ENCODE assay signal across 8 cellular contexts in the genomic region with DNA sequence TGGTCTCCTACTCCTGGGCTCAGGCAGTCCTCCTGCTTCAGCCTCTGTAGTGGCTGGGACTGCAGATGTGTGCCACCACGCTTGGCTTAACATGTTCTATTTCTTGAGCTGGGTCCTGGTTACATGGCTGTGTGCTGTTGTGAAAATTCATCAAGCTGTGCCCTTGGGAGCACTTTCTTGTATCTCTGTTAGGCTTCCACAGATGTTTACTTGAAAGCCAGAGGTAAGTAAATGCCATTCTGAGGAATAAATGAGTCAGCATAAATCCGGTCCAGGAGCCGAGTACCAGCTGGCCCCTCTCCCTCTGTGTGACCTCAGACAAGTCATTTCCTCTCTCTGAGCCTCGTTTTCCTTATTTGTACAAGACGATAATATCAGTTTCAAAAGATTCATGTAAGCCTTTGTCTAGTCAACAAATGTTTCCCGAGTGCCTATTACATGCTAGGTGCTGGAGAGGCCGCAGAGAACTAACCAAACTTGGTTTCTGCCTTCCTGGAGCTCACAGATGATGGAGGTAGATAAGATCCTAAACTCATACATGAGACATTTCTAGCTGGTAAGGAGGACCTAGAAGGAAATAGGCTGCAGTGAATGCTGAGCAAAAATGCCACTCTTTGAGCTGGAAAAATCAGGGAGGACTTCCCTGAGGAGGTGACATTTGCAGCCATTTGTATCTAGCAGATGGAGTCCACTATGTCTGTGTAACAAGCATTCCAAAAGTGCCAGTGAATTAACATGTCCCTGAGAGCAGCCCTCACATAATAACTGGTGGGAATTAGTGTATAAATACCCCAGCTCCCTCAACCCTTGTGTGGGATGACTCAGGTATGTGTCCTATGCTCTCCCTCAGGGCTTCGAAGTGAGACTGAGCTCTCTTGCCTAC. TPM values are rescaled to one million over a fixed set of nuclear protein-coding genes. Genes with fewer than 3 reads are reported as not detected.
A peak's percentile ranks its signal among the peaks of the same experiment; 100 is the strongest.
DNase-seq lines count a peak whose midpoint lies in the region; ATAC-seq, FAIRE-seq and TF ChIP-seq lines count a peak whose summit lies in the region.

No MANE protein-coding gene starts in this region.

- no peak for FAIRE-seq in kidney (lab: Jason Lieb, UNC)

- H3K36me3 ChIP-seq in kidney (ENCODE audit: control insufficient read depth in 1 of 2, insufficient read depth in 2 of 2, low read length in 2 of 2) (no peaks in the 10 kb centered on the region), HAP-1 (replicated peaks) (no peaks in the 10 kb centered on the region)

- H3K27ac Mint-ChIP-seq in activated CD4-positive, alpha-beta T cell treated with anti-CD3 and anti-CD28 coated beads, Interleukin-2, amount 10 ng/mL, durations not matched to agents 7 days and 5 days = peak overlapping the region; percentile 92

- H3K4me3 Mint-ChIP-seq in activated CD4-positive, alpha-beta T cell treated with anti-CD3 and anti-CD28 coated beads, Interleukin-2, amount 10 ng/mL, durations not matched to agents 7 days and 5 days = peak overlapping the region; percentile 49

- TF ChIP-seq CTCF in kidney (IDR thresholded peaks at IDR 0.05; ENCODE audit: borderline replicate concordance, extremely low read depth, insufficient read depth) = no peak

- no peak overlapping the region for H3K9ac ChIP-seq in kidney (ENCODE audit: low read length in 2 of 2)

- no peaks in the 10 kb centered on the region for H3K9me3 ChIP-seq in kidney (ENCODE audit: control insufficient read depth in 1 of 2, low read length in 2 of 2)
- no peaks in the 10 kb centered on the region for H3K9me3 ChIP-seq in HAP-1

- in situ Hi-C loops in HAP-1 (cut with MboI; ENCODE audit: low sequenced_read_pairs) = no loop called here

- ATAC-seq in HG03558 (IDR thresholded peaks at IDR 0.05; ENCODE audit: extremely low read depth, unreplicated experiment) = peak; percentile 33

- no peak overlapping the region for H3K27ac ChIP-seq in kidney (ENCODE audit: low read depth in 2 of 2, low read length in 2 of 2)

- CTCF ChIA-PET in activated CD4-positive, alpha-beta T cell treated with anti-CD3 and anti-CD28 coated beads, Interleukin-2, amount 10 ng/mL, durations not matched to agents 7 days and 5 days (lab: Charles Lee) = interaction anchor here (0.6 to 4.5 kb wide), 11 partner anchors 11 to 1438 kb away, joined by 3 to 25 read pairs (median 5); a partner anchor contains a TSS

- intact Hi-C loops in kidney (cut with DNase I) = no loop called here

- DNase-seq in SKM-1 treated with dmso at 0.1 percent for 144 hours (lab: John Stamatoyannopoulos, UW; ENCODE audit: unreplicated experiment) = peak; percentile 37
- DNase-seq in SKM-1 (lab: John Stamatoyannopoulos, UW; ENCODE audit: unreplicated experiment) = no peak
- DNase-seq in activated CD4-positive, alpha-beta T cell treated with anti-CD3 and anti-CD28 coated beads, Interleukin-2, amount 10 ng/mL, durations not matched to agents 7 days and 5 days = peak; percentile 76
- peak; percentile 29 for DNase-seq in kidney
- no peak for DNase-seq in HAP-1 (ENCODE audit: low spot score in 2 of 2)
- no peak for DNase-seq in DMS153 treated with DMSO at 0.1 percent for 48 hours (lab: John Stamatoyannopoulos, UW; ENCODE audit: unreplicated experiment)
- DNase-seq in AG08395 (ENCODE audit: low spot score) = no peak

- H3K9me3 Mint-ChIP-seq in activated CD4-positive, alpha-beta T cell treated with anti-CD3 and anti-CD28 coated beads, Interleukin-2, amount 10 ng/mL, durations not matched to agents 7 days and 5 days = no peaks in the 10 kb centered on the region

- POLR2A ChIA-PET in activated CD4-positive, alpha-beta T cell treated with anti-CD3 and anti-CD28 coated beads, Interleukin-2, amount 10 ng/mL, durations not matched to agents 7 days and 5 days (lab: Charles Lee) = interaction anchor here (0.6 to 1.4 kb wide), 4 partner anchors 14 to 89 kb away, joined by 3 to 6 read pairs (median 5); a partner anchor contains a TSS

- H3K4me3 ChIP-seq in kidney (ENCODE audit: low read length in 2 of 2) = no peak overlapping the region
- no peak overlapping the region for H3K4me3 ChIP-seq in HAP-1

- H3K27me3 Mint-ChIP-seq in activated CD4-positive, alpha-beta T cell treated with anti-CD3 and anti-CD28 coated beads, Interleukin-2, amount 10 ng/mL, durations not matched to agents 7 days and 5 days = peaks cover 14% of the 10 kb centered on the region

- peaks cover 62% of the 10 kb centered on the region for H3K4me1 Mint-ChIP-seq in activated CD4-positive, alpha-beta T cell treated with anti-CD3 and anti-CD28 coated beads, Interleukin-2, amount 10 ng/mL, durations not matched to agents 7 days and 5 days

- H3K36me3 Mint-ChIP-seq in activated CD4-positive, alpha-beta T cell treated with anti-CD3 and anti-CD28 coated beads, Interleukin-2, amount 10 ng/mL, durations not matched to agents 7 days and 5 days (ENCODE audit: low read depth) = peaks cover 11% of the 10 kb centered on the region

- H3K4me1 ChIP-seq in kidney (ENCODE audit: control insufficient read depth in 1 of 2, insufficient read depth in 1 of 2, low read depth in 1 of 2, low read length in 2 of 2) = peaks cover 0 to 4% of the 10 kb centered on the region in 2 donors
- H3K4me1 ChIP-seq in HAP-1 = no peaks in the 10 kb centered on the region

- no peaks in the 10 kb centered on the region for H3K27me3 ChIP-seq in HAP-1 (ENCODE audit: low read depth)

RNA-seq across cellular contexts. Expression of a gene that starts 2.7 kb away (rescaled TPM):
- total RNA-seq in activated CD4-positive, alpha-beta T cell treated with anti-CD3 and anti-CD28 coated beads, Interleukin-2, amount 10 ng/mL, durations not matched to agents 7 days and 5 days = 100 to 1,000 TPM; 120 to 123 TPM
- 12.1 TPM for total RNA-seq in kidney
- 1.5 TPM for polyA plus RNA-seq in kidney (ENCODE audit: insufficient read depth, low read depth, low replicate concordance)

RNA-seq across cellular contexts. Expression of a gene that starts 12.2 kb away (rescaled TPM):
- under 1 TPM in 1 of 2 experiments, not detected in 1; 0.08 TPM for total RNA-seq in activated CD4-positive, alpha-beta T cell treated with anti-CD3 and anti-CD28 coated beads, Interleukin-2, amount 10 ng/mL, durations not matched to agents 7 days and 5 days
- total RNA-seq in kidney = not detected
- polyA plus RNA-seq in kidney (ENCODE audit: insufficient read depth, low read depth, low replicate concordance) = not detected

RNA-seq across cellular contexts. Expression of a gene that starts 17.3 kb away (rescaled TPM):
- 10 to 100 TPM; 28.7 to 31.6 TPM for total RNA-seq in activated CD4-positive, alpha-beta T cell treated with anti-CD3 and anti-CD28 coated beads, Interleukin-2, amount 10 ng/mL, durations not matched to agents 7 days and 5 days
- 37.1 TPM for total RNA-seq in kidney
- 15.4 TPM for polyA plus RNA-seq in kidney (ENCODE audit: insufficient read depth, low read depth, low replicate concordance)

RNA-seq across cellular contexts. Expression of a gene that starts 41.2 kb away (rescaled TPM):
- total RNA-seq in activated CD4-positive, alpha-beta T cell treated with anti-CD3 and anti-CD28 coated beads, Interleukin-2, amount 10 ng/mL, durations not matched to agents 7 days and 5 days = under 1 TPM; 0.67 to 0.87 TPM
- total RNA-seq in kidney = 0.09 TPM
- not detected for polyA plus RNA-seq in kidney (ENCODE audit: insufficient read depth, low read depth, low replicate concordance)

RNA-seq across cellular contexts. Expression of a gene that starts 48.3 kb away (rescaled TPM):
- 10 to 100 TPM; 84.3 to 96.7 TPM for total RNA-seq in activated CD4-positive, alpha-beta T cell treated with anti-CD3 and anti-CD28 coated beads, Interleukin-2, amount 10 ng/mL, durations not matched to agents 7 days and 5 days
- 122 TPM for total RNA-seq in kidney
- 44.3 TPM for polyA plus RNA-seq in kidney (ENCODE audit: insufficient read depth, low read depth, low replicate concordance)

Comparison
In these comparisons a context has a peak if more than half of its experiments do, and no peak if none do; other contexts are left out.
1. DNase-seq: peak in SKM-1 treated with dmso at 0.1 percent for 144 hours (single experiment), activated CD4-positive, alpha-beta T cell treated with anti-CD3 and anti-CD28 coated beads, Interleukin-2, amount 10 ng/mL, durations not matched to agents 7 days and 5 days (single experiment) and kidney (single experiment); none in SKM-1 (single experiment), HAP-1 (0 of 2), DMS153 treated with DMSO at 0.1 percent for 48 hours (single experiment) and AG08395 (single experiment).